In genomic region chr19:7831452-7831851, GRCh38 we compare ENCODE assay signal across 8 cellular contexts. TPM values are rescaled to one million over a fixed set of nuclear protein-coding genes. Genes with fewer than 3 reads are reported as not detected.
DNase-seq lines count a peak whose midpoint lies in the region; ATAC-seq, FAIRE-seq and TF ChIP-seq lines count a peak whose summit lies in the region.

No MANE protein-coding gene starts in this region.

- no peak overlapping the region for H3K27ac ChIP-seq in vagina

- no peaks in the 10 kb centered on the region for H3K36me3 Mint-ChIP-seq in activated CD8-positive, alpha-beta T cell treated with anti-CD3 and anti-CD28 coated beads for 36 hours (ENCODE audit: low read depth)

- ATAC-seq in activated CD8-positive, alpha-beta T cell treated with anti-CD3 and anti-CD28 coated beads for 36 hours = no peak
- ATAC-seq in HG03442 (IDR thresholded peaks at IDR 0.05; ENCODE audit: unreplicated experiment) = no peak

- H3K4me1 ChIP-seq in vagina = peaks cover 40% of the 10 kb centered on the region

- FAIRE-seq in RCC 7860 (lab: Jason Lieb, UNC) = no peak

- H3K9me3 ChIP-seq in vagina = no peaks in the 10 kb centered on the region

- intact Hi-C loops in activated CD8-positive, alpha-beta T cell treated with anti-CD3 and anti-CD28 coated beads for 36 hours (cut with micrococcal nuclease) = no loop called here
- intact Hi-C loops in vagina (cut with DNase I) = no loop called here

- H3K27ac Mint-ChIP-seq in activated CD8-positive, alpha-beta T cell treated with anti-CD3 and anti-CD28 coated beads for 36 hours = no peak overlapping the region

- peak; percentile 50 for DNase-seq in A172 (ENCODE audit: low spot score)
- no peak for DNase-seq in activated CD8-positive, alpha-beta T cell treated with anti-CD3 and anti-CD28 coated beads for 36 hours
- DNase-seq in iPS-NIHi11 (ENCODE audit: low spot score) = peak; percentile 81
- no peak for DNase-seq in vagina (ENCODE audit: extremely low spot score in 2 of 2)
- no peak for DNase-seq in RCC 7860 (ENCODE audit: low spot score)
- DNase-seq in GM19240 (ENCODE audit: insufficient read length, low spot score) = no peak

- no peak overlapping the region for H3K4me3 ChIP-seq in vagina

- H3K4me3 Mint-ChIP-seq in activated CD8-positive, alpha-beta T cell treated with anti-CD3 and anti-CD28 coated beads for 36 hours = peak overlapping the region; percentile 67

- H3K27me3 Mint-ChIP-seq in activated CD8-positive, alpha-beta T cell treated with anti-CD3 and anti-CD28 coated beads for 36 hours = peaks cover 3% of the 10 kb centered on the region

- POLR2A ChIA-PET in activated CD8-positive, alpha-beta T cell treated with anti-CD3 and anti-CD28 coated beads for 36 hours (lab: Charles Lee) = interaction anchor here (0.7 to 1.0 kb wide), 2 partner anchors 20 to 202 kb away, joined by 4 to 5 read pairs; partner anchors contain the start of genes PET100 and XAB2

- H3K4me1 Mint-ChIP-seq in activated CD8-positive, alpha-beta T cell treated with anti-CD3 and anti-CD28 coated beads for 36 hours (ENCODE audit: low read depth) = peaks cover 14% of the 10 kb centered on the region

- H3K27me3 ChIP-seq in vagina = no peaks in the 10 kb centered on the region

- no peaks in the 10 kb centered on the region for H3K9me3 Mint-ChIP-seq in activated CD8-positive, alpha-beta T cell treated with anti-CD3 and anti-CD28 coated beads for 36 hours

- no peak for TF ChIP-seq POLR2A in vagina (IDR thresholded peaks at IDR 0.05)

- CTCF ChIA-PET in activated CD8-positive, alpha-beta T cell treated with anti-CD3 and anti-CD28 coated beads for 36 hours (lab: Charles Lee) = interaction anchor here (1.1 to 2.4 kb wide), 4 partner anchors 31 to 263 kb away, joined by 3 to 11 read pairs (median 6); no protein-coding TSS in a partner anchor

- TF ChIP-seq CTCF in GM12874 (IDR thresholded peaks at IDR 0.05; ENCODE audit: insufficient read depth, low read depth, low read length) (peak; percentile 25; the same call in 1 of the 2 replicates), vagina (IDR thresholded peaks at IDR 0.05) (no peak)
- no peak for TF ChIP-seq CTCF in activated CD8-positive, alpha-beta T cell treated with anti-CD3 and anti-CD28 coated beads for 36 hours (IDR thresholded peaks at IDR 0.05)

- no peaks in the 10 kb centered on the region for H3K36me3 ChIP-seq in vagina

RNA-seq across cellular contexts. Expression of gene EVI5L, which starts 1.4 kb away (rescaled TPM):
- total RNA-seq in A172 (2014; rRNA removed; shearing (Covaris generic)) = 20.2 and 21.1 TPM in 2 replicates
- total RNA-seq in activated CD8-positive, alpha-beta T cell treated with anti-CD3 and anti-CD28 coated beads for 36 hours = 1 to 10 TPM; 3.4 to 3.9 TPM
- total RNA-seq in vagina = 17.2 TPM

RNA-seq across cellular contexts. Expression of gene PRR36, which starts 42.7 kb away (rescaled TPM):
- 1.0 and 1.2 TPM in 2 replicates for total RNA-seq in A172 (2014; rRNA removed; shearing (Covaris generic))
- total RNA-seq in activated CD8-positive, alpha-beta T cell treated with anti-CD3 and anti-CD28 coated beads for 36 hours = under 1 TPM in 1 of 2 experiments, not detected in 1; 0.20 TPM
- total RNA-seq in vagina = not detected

RNA-seq across cellular contexts. Expression of gene LRRC8E, which starts 56.9 kb away (rescaled TPM):
- 30.8 and 33.7 TPM in 2 replicates for total RNA-seq in A172 (2014; rRNA removed; shearing (Covaris generic))
- not detected for total RNA-seq in activated CD8-positive, alpha-beta T cell treated with anti-CD3 and anti-CD28 coated beads for 36 hours
- total RNA-seq in vagina = 6.6 TPM

Comparison
In these comparisons a context has a peak if more than half of its experiments do, and no peak if none do; other contexts are left out.
1. DNase-seq: peak in A172 (single experiment) and iPS-NIHi11 (single experiment); none in activated CD8-positive, alpha-beta T cell treated with anti-CD3 and anti-CD28 coated beads for 36 hours (single experiment), vagina (0 of 2), RCC 7860 (single experiment) and GM19240 (single experiment).